Comparison of ENCODE assay signal across 8 cellular contexts in the genomic region with DNA sequence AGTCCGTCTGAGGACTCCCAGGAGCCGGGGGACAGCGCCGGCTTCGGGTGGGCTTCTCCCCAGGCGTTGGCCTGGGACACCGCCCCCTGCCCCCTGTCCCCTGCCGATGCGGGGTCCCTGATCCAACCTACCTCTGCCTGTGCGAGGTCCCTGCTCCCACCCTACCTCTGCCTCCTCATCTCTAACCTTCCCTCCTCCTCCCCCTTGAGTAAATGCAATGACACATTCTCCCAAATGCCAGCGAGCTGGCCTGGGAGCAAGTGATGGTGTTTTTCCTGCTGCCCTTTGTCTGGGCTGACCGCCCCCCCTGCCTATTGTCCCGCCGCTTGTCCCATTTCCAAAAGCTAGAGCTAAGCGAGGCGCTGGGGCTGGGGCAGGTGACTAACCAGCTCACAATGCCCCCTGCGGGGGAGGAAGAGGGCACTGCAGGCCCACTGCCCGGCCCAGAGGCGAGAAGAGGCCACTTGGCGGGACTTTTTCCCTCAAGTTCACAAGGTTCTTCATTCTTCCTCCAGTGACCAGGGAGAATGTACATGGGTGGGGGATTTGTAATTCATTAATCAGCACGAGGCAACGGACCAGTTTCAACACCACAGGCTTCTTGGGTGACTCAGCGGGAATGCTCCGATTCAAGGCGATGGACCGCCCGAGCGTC. TPM values are rescaled to one million over a fixed set of nuclear protein-coding genes. Genes with fewer than 3 reads are reported as not detected.
DNase-seq lines count a peak whose midpoint lies in the region; ATAC-seq lines count a peak whose summit lies in the region.

No MANE protein-coding gene starts in this region.

- H3K9me3 Mint-ChIP-seq in stimulated activated effector memory CD8-positive, alpha-beta T cell treated with anti-CD3 and anti-CD28 coated beads, Interleukin-12 subunit alpha, Interleukin-12 subunit beta, amount 100 ng/mL, for 72 hours, result no peaks in the 10 kb centered on the region

- DNase-seq in ELF-1 (ENCODE audit: low read depth, low spot score) (peak; percentile 89), HT-29 (ENCODE audit: low spot score) (peak; percentile 97), T-helper 17 cell (peak in 2 of 3 donors; percentile 38 to 40), dermis blood vessel endothelial cell (peak; percentile 90), left lobe of liver (ENCODE audit: low spot score) (peak; percentile 77)
- DNase-seq in stimulated activated effector memory CD8-positive, alpha-beta T cell treated with anti-CD3 and anti-CD28 coated beads, Interleukin-12 subunit alpha, Interleukin-12 subunit beta, amount 100 ng/mL, for 72 hours (ENCODE audit: low spot score in 2 of 2), result peak; percentile 38 to 71

- H3K36me3 Mint-ChIP-seq in T-helper 17 cell (ENCODE audit: low read depth), result peaks cover 8% of the 10 kb centered on the region
- peaks cover 19% of the 10 kb centered on the region for H3K36me3 Mint-ChIP-seq in stimulated activated effector memory CD8-positive, alpha-beta T cell treated with anti-CD3 and anti-CD28 coated beads, Interleukin-12 subunit alpha, Interleukin-12 subunit beta, amount 100 ng/mL, for 72 hours

- H3K27ac Mint-ChIP-seq in T-helper 17 cell, result peak overlapping the region; percentile 79
- H3K27ac Mint-ChIP-seq in stimulated activated effector memory CD8-positive, alpha-beta T cell treated with anti-CD3 and anti-CD28 coated beads, Interleukin-12 subunit alpha, Interleukin-12 subunit beta, amount 100 ng/mL, for 72 hours, result peak overlapping the region; percentile 91

- no peaks in the 10 kb centered on the region for H3K9me3 ChIP-seq in T-helper 17 cell (ENCODE audit: control insufficient read depth, low read length, poor library complexity, severe bottlenecking)

- H3K4me1 Mint-ChIP-seq in T-helper 17 cell, result peaks cover 46% of the 10 kb centered on the region
- H3K4me1 Mint-ChIP-seq in stimulated activated effector memory CD8-positive, alpha-beta T cell treated with anti-CD3 and anti-CD28 coated beads, Interleukin-12 subunit alpha, Interleukin-12 subunit beta, amount 100 ng/mL, for 72 hours, result peaks cover 60% of the 10 kb centered on the region

- H3K27me3 Mint-ChIP-seq in T-helper 17 cell, result no peaks in the 10 kb centered on the region

- peak overlapping the region; percentile 98 for H3K4me3 Mint-ChIP-seq in T-helper 17 cell
- H3K4me3 Mint-ChIP-seq in stimulated activated effector memory CD8-positive, alpha-beta T cell treated with anti-CD3 and anti-CD28 coated beads, Interleukin-12 subunit alpha, Interleukin-12 subunit beta, amount 100 ng/mL, for 72 hours, result peak overlapping the region; percentile 78

- ATAC-seq in T-helper 17 cell (peak; percentile 49), left lobe of liver (peak; percentile 61), GM19035 (IDR thresholded peaks at IDR 0.05; ENCODE audit: unreplicated experiment) (no peak), HG03565 (IDR thresholded peaks at IDR 0.05; ENCODE audit: unreplicated experiment) (no peak)
- ATAC-seq in stimulated activated effector memory CD8-positive, alpha-beta T cell treated with anti-CD3 and anti-CD28 coated beads, Interleukin-12 subunit alpha, Interleukin-12 subunit beta, amount 100 ng/mL, for 72 hours, result peak; percentile 46

RNA-seq across cellular contexts. Expression of a gene that starts 0.6 kb away (rescaled TPM):
- 25.5 and 29.7 TPM in 2 replicates for total RNA-seq in HT-29 (2014; rRNA removed; shearing (Covaris generic))
- 1 to 10 TPM; 7.3 to 7.5 TPM for total RNA-seq in T-helper 17 cell
- total RNA-seq in dermis blood vessel endothelial cell, result 2.0 and 3.0 TPM in 2 replicates
- total RNA-seq in left lobe of liver, result 0.43 TPM

RNA-seq across cellular contexts. Expression of a gene that starts 17.7 kb away (rescaled TPM):
- total RNA-seq in HT-29 (2014; rRNA removed; shearing (Covaris generic)), result 35.2 and 38.4 TPM in 2 replicates
- total RNA-seq in T-helper 17 cell (10 to 100 TPM; 21.5 to 40.5 TPM), dermis blood vessel endothelial cell (5.2 and 5.6 TPM in 2 replicates), left lobe of liver (14.9 TPM)

RNA-seq across cellular contexts. Expression of a gene that starts 20.7 kb away (rescaled TPM):
- total RNA-seq in HT-29 (2014; rRNA removed; shearing (Covaris generic)), result 137 and 138 TPM in 2 replicates
- total RNA-seq in T-helper 17 cell (10 to 100 TPM; 45.9 to 61.0 TPM), dermis blood vessel endothelial cell (41.8 and 54.1 TPM in 2 replicates), left lobe of liver (96.6 TPM)

RNA-seq across cellular contexts. Expression of a gene that starts 27.6 kb away (rescaled TPM):
- total RNA-seq in HT-29 (2014; rRNA removed; shearing (Covaris generic)), result 610 and 631 TPM in 2 replicates
- total RNA-seq in T-helper 17 cell (100 to 1,000 TPM; 133 to 146 TPM), dermis blood vessel endothelial cell (297 and 318 TPM in 2 replicates), left lobe of liver (63.1 TPM)

RNA-seq across cellular contexts. Expression of a gene that starts 29.8 kb away (rescaled TPM):
- total RNA-seq in HT-29 (2014; rRNA removed; shearing (Covaris generic)), result 0.15 TPM in 1 of 2 replicates, not detected in the other
- total RNA-seq in T-helper 17 cell, result 100 to 1,000 TPM; 251 to 262 TPM
- total RNA-seq in dermis blood vessel endothelial cell, result 0.34 and 0.42 TPM in 2 replicates
- 1.1 TPM for total RNA-seq in left lobe of liver

Comparison
In these comparisons a context has a peak if more than half of its experiments do, and no peak if none do; other contexts are left out.
1. DNase-seq: peak in every context shown above with its lines; median percentile 97 in HT-29; 90 in dermis blood vessel endothelial cell; 89 in ELF-1; 77 in left lobe of liver; 54 in stimulated activated effector memory CD8-positive, alpha-beta T cell treated with anti-CD3 and anti-CD28 coated beads, Interleukin-12 subunit alpha, Interleukin-12 subunit beta, amount 100 ng/mL, for 72 hours; 39 in T-helper 17 cell.
2. ATAC-seq: peak in T-helper 17 cell (single experiment), left lobe of liver (single experiment) and stimulated activated effector memory CD8-positive, alpha-beta T cell treated with anti-CD3 and anti-CD28 coated beads, Interleukin-12 subunit alpha, Interleukin-12 subunit beta, amount 100 ng/mL, for 72 hours (single experiment); none in GM19035 (single experiment) and HG03565 (single experiment).